In the genomic region with DNA sequence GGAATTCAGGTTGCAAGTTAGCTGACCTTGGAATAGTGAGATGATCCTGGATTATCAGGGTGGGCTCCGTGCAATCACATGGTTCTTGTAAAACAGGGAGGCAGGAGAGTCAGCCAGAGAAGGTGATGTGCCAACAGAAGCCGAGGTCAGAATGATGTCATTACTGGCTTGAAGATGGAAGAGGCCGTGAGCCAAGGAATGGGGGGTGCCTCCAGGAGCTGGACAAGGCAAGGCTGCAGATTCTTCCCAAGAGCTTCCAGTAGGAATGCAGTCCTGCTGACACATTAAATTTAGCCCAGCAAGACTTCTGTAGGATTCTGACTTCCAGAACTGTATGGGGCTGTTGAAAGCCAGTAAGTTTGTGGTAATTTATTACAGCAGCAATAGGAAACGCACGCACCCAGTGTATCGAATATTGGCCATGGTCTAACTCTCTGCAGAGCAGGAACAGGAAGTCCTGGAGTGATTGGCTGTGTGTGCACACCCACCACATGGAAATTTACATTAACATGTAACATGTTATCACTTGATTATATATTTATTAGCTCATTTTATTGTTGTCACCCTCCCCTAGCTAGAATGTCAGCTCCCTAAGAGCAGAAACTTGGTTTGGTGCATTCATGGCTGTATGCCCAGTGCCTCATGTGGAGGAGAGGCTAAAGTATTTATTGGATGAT, we compare ENCODE assay signal across 22 cellular contexts. TPM values are rescaled to one million over a fixed set of nuclear protein-coding genes. Genes with fewer than 3 reads are reported as not detected.
"Had no signal": no experiment of that assay in that cellular context is flagged by ENCODE, and none has a peak within 500 bp of the region (broad histone marks: within the 10 kb centered on the region; RNA-seq: fewer than 3 reads in every experiment).

No MANE protein-coding gene starts in this region.

- H3K4me3 ChIP-seq: ascending aorta, dorsolateral prefrontal cortex, esophagus squamous epithelium, gastrocnemius medialis, upper lobe of right lung had no signal

- H3K27me3 ChIP-seq: ascending aorta, brain microvascular endothelial cell, esophagus squamous epithelium, gastrocnemius medialis, upper lobe of right lung had no signal

- H3K27ac ChIP-seq: ascending aorta, brain microvascular endothelial cell, dorsolateral prefrontal cortex, gastrocnemius medialis, upper lobe of right lung had no signal

- H3K36me3 ChIP-seq: ascending aorta, brain microvascular endothelial cell, esophagus squamous epithelium, gastrocnemius medialis, upper lobe of right lung had no signal

- ATAC-seq: activated CD4-positive, CD25-positive, alpha-beta regulatory T cell treated with anti-CD3 and anti-CD28 coated beads, Interleukin-2, amount 50 U/mL, for 24 hours; effector memory CD8-positive, alpha-beta T cell; gastrocnemius medialis; upper lobe of right lung had no signal

- DNase-seq: activated CD4-positive, alpha-beta memory T cell treated with anti-CD3 and anti-CD28 coated beads, Interleukin-2, amount 10 ng/mL, durations not matched to agents 7 days and 5 days; activated CD4-positive, alpha-beta T cell treated with anti-CD3 and anti-CD28 coated beads, Interleukin-2, amount 10 ng/mL, durations not matched to agents 24 days and 14 days; activated effector memory CD4-positive, alpha-beta T cell treated with anti-CD3 and anti-CD28 coated beads, Interleukin-2, amount 50 U/mL, for 16 hours; activated naive CD4-positive, alpha-beta T cell treated with anti-CD3 and anti-CD28 coated beads, Interleukin-2, amount 10 ng/mL, durations not matched to agents 7 days and 5 days; brain microvascular endothelial cell; central memory CD4-positive, alpha-beta T cell; dorsolateral prefrontal cortex; effector memory CD8-positive, alpha-beta T cell; esophagus squamous epithelium; gastrocnemius medialis; hypothalamus; nephron progenitor cell; nucleus accumbens; posterior cingulate gyrus; retina; stimulated activated CD4-positive, alpha-beta T cell treated with anti-CD3 and anti-CD28 coated beads, Interleukin-4, amount 100 ng/mL, for 24 hours; stimulated activated naive CD4-positive, alpha-beta T cell treated with Interleukin-2 at 50 U/mL for 16 hours; T1000; upper lobe of right lung had no signal

- H3K9me3 ChIP-seq: ascending aorta, esophagus squamous epithelium, gastrocnemius medialis, upper lobe of right lung had no signal

- H3K4me1 ChIP-seq: ascending aorta, upper lobe of right lung had no signal

RNA-seq across cellular contexts. Expression of a gene that starts 19.1 kb away (rescaled TPM):
- total RNA-seq: activated CD4-positive, alpha-beta memory T cell treated with anti-CD3 and anti-CD28 coated beads, Interleukin-2, amount 10 ng/mL, durations not matched to agents 7 days and 5 days; activated CD4-positive, alpha-beta T cell treated with anti-CD3 and anti-CD28 coated beads, Interleukin-2, amount 10 ng/mL, durations not matched to agents 24 days and 14 days; endothelial cell of umbilical vein had no signal
- polyA plus RNA-seq: endothelial cell of umbilical vein had no signal
